In the genomic region with DNA sequence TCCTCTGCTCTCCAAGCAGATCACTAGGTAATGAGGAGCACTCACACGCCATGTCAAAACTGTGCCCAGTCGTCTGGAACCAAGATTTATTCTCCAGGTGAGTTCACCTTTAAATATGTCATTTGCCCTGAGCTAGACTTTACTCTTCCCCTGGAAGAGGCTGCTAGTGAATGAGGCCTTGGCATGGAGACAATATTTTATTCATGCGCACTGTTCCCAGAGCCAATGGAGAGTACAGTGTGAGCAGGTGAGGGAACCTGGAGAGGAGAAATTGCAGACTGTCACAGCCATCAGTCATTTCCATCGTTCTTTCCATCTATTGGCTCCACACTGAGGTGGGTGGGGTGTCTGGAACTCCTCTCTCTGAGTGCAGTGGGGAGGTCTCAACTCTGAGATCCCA, we compare ENCODE assay signal across 17 cellular contexts.
A peak's percentile ranks its signal among the peaks of the same experiment; 100 is the strongest.
DNase-seq lines count a peak whose midpoint lies in the region.
"Had no signal": no experiment of that assay in that cellular context is flagged by ENCODE, and none has a peak within 500 bp of the region (broad histone marks: within the 10 kb centered on the region; RNA-seq: fewer than 3 reads in every experiment).

No MANE protein-coding gene starts in this region.

- DNase-seq in DMS79 treated with DMSO at 0.1 percent for 48 hours (lab: John Stamatoyannopoulos, UW) (peak; percentile 97), NCI-H128 (lab: John Stamatoyannopoulos, UW; ENCODE audit: unreplicated experiment) (peak; percentile 60), NCI-H345 treated with DMSO at 0.1 percent for 48 hours (lab: John Stamatoyannopoulos, UW; ENCODE audit: unreplicated experiment) (peak; percentile 42), kidney tubule cell (ENCODE audit: low spot score) (peak; percentile 7), nucleus accumbens (lab: John Stamatoyannopoulos, UW) (no peak), pons (ENCODE audit: low spot score) (no peak), EL (no peak)
- DNase-seq: CD8-positive, alpha-beta T cell; GF-D8; Kasumi-1; MM.1S; NCI-H1417 treated with DMSO at 0.1 percent for 48 hours; NCI-H1930; NCI-H446; OCI-M1; SHP77 treated with DMSO at 0.1 percent for 48 hours; SK-N-SH had no signal

Comparison
In these comparisons a context has a peak if more than half of its experiments do, and no peak if none do; other contexts are left out.
1. DNase-seq: peak in DMS79 treated with DMSO at 0.1 percent for 48 hours (single experiment), NCI-H128 (single experiment), NCI-H345 treated with DMSO at 0.1 percent for 48 hours (single experiment) and kidney tubule cell (single experiment); none in nucleus accumbens (0 of 56), pons (single experiment) and EL (single experiment).